ENCODE assay signal across 8 cellular contexts in the genomic region with DNA sequence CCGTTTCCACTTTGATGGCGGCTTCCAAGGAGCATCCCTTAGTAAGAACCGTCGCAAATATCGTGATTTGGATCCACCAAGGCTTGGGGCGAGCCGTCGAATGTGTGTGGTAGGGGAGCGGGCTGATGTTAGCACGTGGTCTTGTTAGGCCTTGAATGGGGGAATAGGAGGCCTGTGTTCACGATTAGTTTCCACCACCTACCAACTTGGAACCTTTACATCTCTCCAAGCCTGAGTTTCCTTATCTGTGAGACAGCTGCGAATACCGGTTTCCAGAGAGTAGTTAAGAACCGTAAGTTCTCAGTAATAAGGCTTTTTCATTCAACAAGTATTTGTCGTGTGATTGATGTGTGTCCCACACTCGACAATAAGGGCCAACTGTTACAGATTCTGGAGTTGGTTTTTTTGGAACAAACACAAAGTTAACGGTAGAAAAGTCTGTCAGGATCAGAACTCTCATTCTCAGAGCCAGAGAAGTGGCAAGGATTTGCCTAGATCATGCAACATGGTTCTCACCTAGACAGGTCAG.
DNase-seq lines count a peak whose midpoint lies in the region; ATAC-seq and TF ChIP-seq lines count a peak whose summit lies in the region.

No MANE protein-coding gene starts in this region.

- H3K27ac Mint-ChIP-seq in nephron = peak overlapping the region in 2 of 3 experiments; percentile 73 to 91

- ATAC-seq in GM18505 (IDR thresholded peaks at IDR 0.05; ENCODE audit: unreplicated experiment) = peak; percentile 4

- no peaks in the 10 kb centered on the region for H3K4me1 ChIP-seq in NT2/D1 (ENCODE audit: insufficient read depth, insufficient read length)
- peaks cover 6% of the 10 kb centered on the region for H3K4me1 ChIP-seq in effector memory CD4-positive, alpha-beta T cell (ENCODE audit: control insufficient read depth, insufficient read depth, low read length, poor library complexity, severe bottlenecking)

- peaks cover 35% of the 10 kb centered on the region for H3K4me1 Mint-ChIP-seq in nephron

- peaks cover 8% of the 10 kb centered on the region for H3K27me3 Mint-ChIP-seq in nephron (ENCODE audit: low read depth)

- no peaks in the 10 kb centered on the region for H3K27me3 ChIP-seq in NT2/D1 (ENCODE audit: insufficient read depth, insufficient read length)
- H3K27me3 ChIP-seq in effector memory CD4-positive, alpha-beta T cell (replicated peaks; ENCODE audit: control insufficient read depth, insufficient read depth, low read length, poor library complexity, severe bottlenecking) = no peaks in the 10 kb centered on the region

- no peak for TF ChIP-seq CTCF in nephron (IDR thresholded peaks at IDR 0.05; ENCODE audit: unreplicated experiment in 3 of 3)

- peaks cover 21% of the 10 kb centered on the region for H3K36me3 Mint-ChIP-seq in nephron (ENCODE audit: low read depth)

- H3K9me3 Mint-ChIP-seq in nephron = no peaks in the 10 kb centered on the region

- H3K36me3 ChIP-seq in NT2/D1 (ENCODE audit: insufficient read depth, insufficient read length, low read length) = peaks cover 47% of the 10 kb centered on the region
- H3K36me3 ChIP-seq in effector memory CD4-positive, alpha-beta T cell (ENCODE audit: control insufficient read depth, insufficient read depth, low read length) = peaks cover 14% of the 10 kb centered on the region

- no peak for TF ChIP-seq POLR2A in GM18505 (IDR thresholded peaks at IDR 0.05; ENCODE audit: borderline replicate concordance, extremely low read depth, insufficient read depth, insufficient read length)

- H3K9ac ChIP-seq in NT2/D1 (ENCODE audit: insufficient read length, low read depth) = peak overlapping the region; percentile 99

- H3K27ac ChIP-seq in effector memory CD4-positive, alpha-beta T cell (ENCODE audit: insufficient read depth, low read length, poor library complexity, severe bottlenecking) = peak overlapping the region; percentile 89

- no peak for DNase-seq in NT2/D1 (ENCODE audit: low read depth, low spot score)
- no peak for DNase-seq in effector memory CD4-positive, alpha-beta T cell
- no peak for DNase-seq in NCI-H128 (lab: John Stamatoyannopoulos, UW; ENCODE audit: unreplicated experiment)
- DNase-seq in GOT3 (lab: John Stamatoyannopoulos, UW) = no peak
- DNase-seq in NCI-H146 treated with DMSO at 0.1 percent for 48 hours (lab: John Stamatoyannopoulos, UW; ENCODE audit: unreplicated experiment) = no peak
- no peak for DNase-seq in stimulated activated CD4-positive, alpha-beta T cell treated with anti-CD3 and anti-CD28 coated beads, Interleukin-2, amount 100 ng/mL, for 24 hours

- peak overlapping the region; percentile 92 for H3K4me3 ChIP-seq in NT2/D1 (ENCODE audit: insufficient read length, low read depth)
- H3K4me3 ChIP-seq in effector memory CD4-positive, alpha-beta T cell (ENCODE audit: insufficient read depth, low read depth, low read length, poor library complexity, severe bottlenecking) = peak overlapping the region; percentile 83

- peak overlapping the region; percentile 86 to 92 (median 91) for H3K4me3 Mint-ChIP-seq in nephron

- no peaks in the 10 kb centered on the region for H3K9me3 ChIP-seq in NT2/D1 (ENCODE audit: insufficient read depth, low read length)
- no peaks in the 10 kb centered on the region for H3K9me3 ChIP-seq in effector memory CD4-positive, alpha-beta T cell (ENCODE audit: control insufficient read depth, low read length)
